ENCODE assay signal across 8 cellular contexts in the genomic region with DNA sequence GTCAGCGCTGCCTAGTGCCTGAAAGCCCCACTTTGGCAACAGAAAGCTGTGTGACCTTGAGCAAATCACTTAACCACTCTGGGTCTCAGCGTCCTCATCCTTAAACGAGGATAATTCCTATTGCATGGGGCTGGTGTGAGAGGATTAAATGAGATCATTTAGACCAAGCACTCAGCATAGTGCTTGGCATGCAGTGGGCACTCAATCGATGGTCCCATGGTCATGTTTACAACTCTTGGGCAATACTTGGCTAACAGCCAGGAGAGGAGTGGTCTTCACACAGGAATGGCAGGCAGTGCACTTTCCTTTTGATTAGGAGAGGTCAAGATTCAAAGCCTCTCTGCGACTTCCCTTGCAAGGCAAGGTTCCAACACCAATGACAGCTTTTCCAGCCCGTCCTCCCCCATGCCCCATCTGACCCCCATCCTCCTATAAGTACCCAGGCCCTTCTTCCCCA. TPM values are rescaled to one million over a fixed set of nuclear protein-coding genes. Genes with fewer than 3 reads are reported as not detected.
DNase-seq lines count a peak whose midpoint lies in the region; ATAC-seq, FAIRE-seq and TF ChIP-seq lines count a peak whose summit lies in the region.

No MANE protein-coding gene starts in this region.

- no peaks in the 10 kb centered on the region for H3K27me3 Mint-ChIP-seq in activated T-cell treated with anti-CD3 and anti-CD28 coated beads, Interleukin-2, amount 50 U/mL, for 24 hours

- no peak for ATAC-seq in GM18861 (IDR thresholded peaks at IDR 0.05; ENCODE audit: unreplicated experiment)
- no peak for ATAC-seq in HG03039 (IDR thresholded peaks at IDR 0.05; ENCODE audit: unreplicated experiment)

- H3K4me3 ChIP-seq in ascending aorta (peak overlapping the region; percentile 51 to 72), kidney (ENCODE audit: low read length in 2 of 2) (peak overlapping the region; percentile 7 to 35), transverse colon (peak overlapping the region in 3 of 4 donors; percentile 33 to 55 (median 37))

- TF ChIP-seq CTCF in ascending aorta (IDR thresholded peaks at IDR 0.05) (no peak), kidney (IDR thresholded peaks at IDR 0.05; ENCODE audit: borderline replicate concordance, extremely low read depth, insufficient read depth) (no peak), transverse colon (IDR thresholded peaks at IDR 0.05) (no peak)

- H3K27me3 ChIP-seq in ascending aorta (no peaks in the 10 kb centered on the region), transverse colon (no peaks in the 10 kb centered on the region)

- no peak overlapping the region for H3K27ac Mint-ChIP-seq in activated T-cell treated with anti-CD3 and anti-CD28 coated beads, Interleukin-2, amount 50 U/mL, for 24 hours

- intact Hi-C loops in ascending aorta (cut with DNase I) = loop anchor here (1.0 kb wide), 1 partner anchor 12 kb away; no protein-coding TSS in a partner anchor
- intact Hi-C loops in kidney (cut with DNase I) = no loop called here
- intact Hi-C loops in transverse colon (cut with DNase I; ENCODE audit: low total_unique reads) = no loop called here

- no peaks in the 10 kb centered on the region for H3K9me3 Mint-ChIP-seq in activated T-cell treated with anti-CD3 and anti-CD28 coated beads, Interleukin-2, amount 50 U/mL, for 24 hours

- H3K27ac ChIP-seq in ascending aorta = peak overlapping the region; percentile 75 to 95
- peak overlapping the region; percentile 59 to 77 for H3K27ac ChIP-seq in kidney (ENCODE audit: low read depth in 2 of 2, low read length in 2 of 2)
- H3K27ac ChIP-seq in transverse colon = peak overlapping the region; percentile 87 to 93 (median 88)

- H3K36me3 ChIP-seq in ascending aorta = peaks cover 46 to 80% of the 10 kb centered on the region in 2 donors
- peaks cover 12 to 14% of the 10 kb centered on the region in 2 donors for H3K36me3 ChIP-seq in kidney (ENCODE audit: control insufficient read depth in 1 of 2, insufficient read depth in 2 of 2, low read length in 2 of 2)
- H3K36me3 ChIP-seq in transverse colon = peaks cover 0 to 12% (median 0%) of the 10 kb centered on the region in 4 donors

- H3K4me3 Mint-ChIP-seq in activated T-cell treated with anti-CD3 and anti-CD28 coated beads, Interleukin-2, amount 50 U/mL, for 24 hours = peak overlapping the region; percentile 43

- H3K4me1 ChIP-seq in ascending aorta = peaks cover 13 to 45% of the 10 kb centered on the region in 2 donors
- peaks cover 5 to 24% of the 10 kb centered on the region in 2 donors for H3K4me1 ChIP-seq in kidney (ENCODE audit: control insufficient read depth in 1 of 2, insufficient read depth in 1 of 2, low read depth in 1 of 2, low read length in 2 of 2)
- H3K4me1 ChIP-seq in transverse colon = peaks cover 13 to 72% (median 41%) of the 10 kb centered on the region in 4 donors

- TF ChIP-seq EP300 in transverse colon (IDR thresholded peaks at IDR 0.05; ENCODE audit: low read depth) = no peak

- FAIRE-seq in kidney (lab: Jason Lieb, UNC) = no peak

- whole genome bisulfite sequencing in transverse colon (ENCODE audit: low coverage in 1 of 2), 2 donors = 20 to 26% methylated on average over 2 to 6 of the region's 6 CpGs

- no peak for DNase-seq in activated T-cell treated with anti-CD3 and anti-CD28 coated beads, Interleukin-2, amount 50 U/mL, for 24 hours
- DNase-seq in activated T-cell treated with anti-CD3 and anti-CD28 coated beads, Interleukin-2, amount 50 U/mL, for 1 hour = no peak
- DNase-seq in ascending aorta (ENCODE audit: low spot score in 2 of 2) (no peak), kidney (no peak), transverse colon (no peak), medulla oblongata (ENCODE audit: extremely low spot score) (no peak)

- no peak for TF ChIP-seq POLR2A in transverse colon (IDR thresholded peaks at IDR 0.05)

- H3K9ac ChIP-seq in kidney (ENCODE audit: low read length in 2 of 2) = peak overlapping the region; percentile 37

- in situ Hi-C loops in transverse colon (cut with MboI; ENCODE audit: low pct_ligation_motif_present in 1 of 4, low pct_unique_long_range_greater_than_20kb in 1 of 4, low sequenced_read_pairs in 3 of 4) = no loop called here

- H3K4me1 Mint-ChIP-seq in activated T-cell treated with anti-CD3 and anti-CD28 coated beads, Interleukin-2, amount 50 U/mL, for 24 hours (ENCODE audit: low read depth) = peaks cover 18% of the 10 kb centered on the region

- H3K9me3 ChIP-seq in ascending aorta (no peaks in the 10 kb centered on the region), kidney (ENCODE audit: control insufficient read depth in 1 of 2, low read length in 2 of 2) (no peaks in the 10 kb centered on the region), transverse colon (no peaks in the 10 kb centered on the region)

- peaks cover 31% of the 10 kb centered on the region for H3K36me3 Mint-ChIP-seq in activated T-cell treated with anti-CD3 and anti-CD28 coated beads, Interleukin-2, amount 50 U/mL, for 24 hours (ENCODE audit: low read depth)

RNA-seq across cellular contexts. Expression of a gene that starts 14.1 kb away (rescaled TPM):
- total RNA-seq in ascending aorta (131 TPM), kidney (206 TPM), transverse colon (100 to 1,000 TPM in 3 of 4 donors, 10 to 100 TPM in 1; 74.3 to 122 (median 119) TPM)
- 53.3 TPM for polyA plus RNA-seq in kidney (ENCODE audit: insufficient read depth, low read depth, low replicate concordance)

RNA-seq across cellular contexts. Expression of a gene that starts 25.0 kb away (rescaled TPM):
- total RNA-seq in ascending aorta (110 TPM), kidney (78.5 TPM), transverse colon (10 to 100 TPM; 32.0 to 59.4 (median 45.5) TPM)
- 44.5 TPM for polyA plus RNA-seq in kidney (ENCODE audit: insufficient read depth, low read depth, low replicate concordance)

RNA-seq across cellular contexts. Expression of a gene that starts 27.5 kb away (rescaled TPM):
- total RNA-seq in ascending aorta (not detected), kidney (not detected), transverse colon (not detected)
- polyA plus RNA-seq in kidney (ENCODE audit: insufficient read depth, low read depth, low replicate concordance) = not detected
